ENCODE assay signal across 1 cellular context in the genomic region with DNA sequence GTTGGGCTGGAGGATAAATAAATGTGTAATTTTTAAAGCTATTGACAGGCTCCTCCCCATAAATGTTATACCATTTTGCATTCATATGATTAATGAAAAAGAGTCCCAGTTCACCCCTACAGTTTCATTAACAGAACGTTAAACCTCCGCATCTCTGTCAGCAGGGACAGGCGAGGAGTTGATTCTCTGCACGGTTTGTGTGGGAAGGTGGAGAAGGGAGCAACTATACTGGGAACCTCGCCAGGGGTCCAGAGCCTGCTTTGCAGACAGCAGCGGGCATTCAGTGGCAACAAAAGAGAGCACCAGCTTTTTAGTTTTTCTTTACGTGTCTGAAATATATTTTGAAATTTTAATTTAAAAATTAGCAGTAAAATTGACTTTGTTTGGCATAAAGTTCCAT.
TF ChIP-seq lines count a peak whose summit lies in the region.

No MANE protein-coding gene starts in this region.

TF ChIP-seq in GM23338, 12 proteins besides CTCF, POLR2A, EP300 and RAD21 (continued from another document):
- TF ChIP-seq, protein P1, sequence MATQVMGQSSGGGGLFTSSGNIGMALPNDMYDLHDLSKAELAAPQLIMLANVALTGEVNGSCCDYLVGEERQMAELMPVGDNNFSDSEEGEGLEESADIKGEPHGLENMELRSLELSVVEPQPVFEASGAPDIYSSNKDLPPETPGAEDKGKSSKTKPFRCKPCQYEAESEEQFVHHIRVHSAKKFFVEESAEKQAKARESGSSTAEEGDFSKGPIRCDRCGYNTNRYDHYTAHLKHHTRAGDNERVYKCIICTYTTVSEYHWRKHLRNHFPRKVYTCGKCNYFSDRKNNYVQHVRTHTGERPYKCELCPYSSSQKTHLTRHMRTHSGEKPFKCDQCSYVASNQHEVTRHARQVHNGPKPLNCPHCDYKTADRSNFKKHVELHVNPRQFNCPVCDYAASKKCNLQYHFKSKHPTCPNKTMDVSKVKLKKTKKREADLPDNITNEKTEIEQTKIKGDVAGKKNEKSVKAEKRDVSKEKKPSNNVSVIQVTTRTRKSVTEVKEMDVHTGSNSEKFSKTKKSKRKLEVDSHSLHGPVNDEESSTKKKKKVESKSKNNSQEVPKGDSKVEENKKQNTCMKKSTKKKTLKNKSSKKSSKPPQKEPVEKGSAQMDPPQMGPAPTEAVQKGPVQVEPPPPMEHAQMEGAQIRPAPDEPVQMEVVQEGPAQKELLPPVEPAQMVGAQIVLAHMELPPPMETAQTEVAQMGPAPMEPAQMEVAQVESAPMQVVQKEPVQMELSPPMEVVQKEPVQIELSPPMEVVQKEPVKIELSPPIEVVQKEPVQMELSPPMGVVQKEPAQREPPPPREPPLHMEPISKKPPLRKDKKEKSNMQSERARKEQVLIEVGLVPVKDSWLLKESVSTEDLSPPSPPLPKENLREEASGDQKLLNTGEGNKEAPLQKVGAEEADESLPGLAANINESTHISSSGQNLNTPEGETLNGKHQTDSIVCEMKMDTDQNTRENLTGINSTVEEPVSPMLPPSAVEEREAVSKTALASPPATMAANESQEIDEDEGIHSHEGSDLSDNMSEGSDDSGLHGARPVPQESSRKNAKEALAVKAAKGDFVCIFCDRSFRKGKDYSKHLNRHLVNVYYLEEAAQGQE (IDR thresholded peaks at IDR 0.05; ENCODE audit: unreplicated experiment) = no peak
- TF ChIP-seq NANOG (IDR thresholded peaks at IDR 0.05; ENCODE audit: borderline replicate concordance) (no peak), POLR2AphosphoS5 (IDR thresholded peaks at IDR 0.05; ENCODE audit: low read depth) (no peak), EZH2phosphoT487 (IDR thresholded peaks at IDR 0.05; ENCODE audit: unreplicated experiment) (no peak)
- TF ChIP-seq, protein P2, sequence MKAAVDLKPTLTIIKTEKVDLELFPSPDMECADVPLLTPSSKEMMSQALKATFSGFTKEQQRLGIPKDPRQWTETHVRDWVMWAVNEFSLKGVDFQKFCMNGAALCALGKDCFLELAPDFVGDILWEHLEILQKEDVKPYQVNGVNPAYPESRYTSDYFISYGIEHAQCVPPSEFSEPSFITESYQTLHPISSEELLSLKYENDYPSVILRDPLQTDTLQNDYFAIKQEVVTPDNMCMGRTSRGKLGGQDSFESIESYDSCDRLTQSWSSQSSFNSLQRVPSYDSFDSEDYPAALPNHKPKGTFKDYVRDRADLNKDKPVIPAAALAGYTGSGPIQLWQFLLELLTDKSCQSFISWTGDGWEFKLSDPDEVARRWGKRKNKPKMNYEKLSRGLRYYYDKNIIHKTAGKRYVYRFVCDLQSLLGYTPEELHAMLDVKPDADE (IDR thresholded peaks at IDR 0.05) = no peak
